ENCODE assay signal across 1 cellular context in the genomic region with DNA sequence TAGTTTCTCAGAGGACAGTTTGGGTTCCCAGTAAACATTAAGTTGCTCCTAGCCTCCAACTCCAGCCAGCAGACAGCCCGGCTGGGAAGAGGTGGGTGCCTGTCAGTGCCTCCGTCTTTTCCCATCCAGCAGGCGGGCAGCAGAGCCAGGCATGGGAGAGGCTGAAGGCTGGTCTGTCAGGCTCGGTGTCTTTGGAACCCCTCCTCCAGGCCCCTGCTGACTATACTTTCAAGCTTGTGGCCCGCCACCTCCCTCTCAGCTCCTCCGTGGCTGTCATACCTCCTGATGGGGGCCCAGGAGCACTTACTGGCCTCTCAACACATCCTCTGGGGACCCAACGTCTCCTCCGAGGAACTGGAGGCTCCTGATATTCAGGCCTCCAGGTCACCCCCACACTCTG.
TF ChIP-seq lines count a peak whose summit lies in the region.

No MANE protein-coding gene starts in this region.

TF ChIP-seq in H1, 55 proteins besides CTCF, POLR2A, EP300 and RAD21:
- TF ChIP-seq FOSL1 (IDR thresholded peaks at IDR 0.05; ENCODE audit: insufficient read depth, low read depth, low read length) (no peak), CHD2 (IDR thresholded peaks at IDR 0.05; ENCODE audit: low read length) (no peak), GABPA (IDR thresholded peaks at IDR 0.05; ENCODE audit: borderline replicate concordance, insufficient read depth, low read length) (no peak), CHD1 (IDR thresholded peaks at IDR 0.05; ENCODE audit: low read depth, low read length) (no peak), YY1 (IDR thresholded peaks at IDR 0.05; ENCODE audit: low read depth, low read length) (no peak), JUN (IDR thresholded peaks at IDR 0.05; ENCODE audit: low read depth, low read length) (no peak), SIX5 (IDR thresholded peaks at IDR 0.05; ENCODE audit: low read depth, low read length) (no peak), EGR1 (IDR thresholded peaks at IDR 0.05; ENCODE audit: borderline replicate concordance, low read depth, low read length) (no peak), TCF12 (IDR thresholded peaks at IDR 0.05; ENCODE audit: low read depth, low read length) (no peak), PHF8 (conservative IDR thresholded peaks at IDR 0.05; ENCODE audit: low read depth, low read length) (no peak), SRF (IDR thresholded peaks at IDR 0.05; ENCODE audit: low read depth, low read length) (no peak)
- TF ChIP-seq, protein P1, sequence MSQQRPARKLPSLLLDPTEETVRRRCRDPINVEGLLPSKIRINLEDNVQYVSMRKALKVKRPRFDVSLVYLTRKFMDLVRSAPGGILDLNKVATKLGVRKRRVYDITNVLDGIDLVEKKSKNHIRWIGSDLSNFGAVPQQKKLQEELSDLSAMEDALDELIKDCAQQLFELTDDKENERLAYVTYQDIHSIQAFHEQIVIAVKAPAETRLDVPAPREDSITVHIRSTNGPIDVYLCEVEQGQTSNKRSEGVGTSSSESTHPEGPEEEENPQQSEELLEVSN (IDR thresholded peaks at IDR 0.05) = no peak
TF ChIP-seq in H1: peak in this region for 0.
